Comparison of ENCODE assay signal across 19 cellular contexts in genomic region chr5:77232545-77232944, GRCh38. TPM values are rescaled to one million over a fixed set of nuclear protein-coding genes. Genes with fewer than 3 reads are reported as not detected.
"Had no signal": no experiment of that assay in that cellular context is flagged by ENCODE, and none has a peak within 500 bp of the region (broad histone marks: within the 10 kb centered on the region; RNA-seq: fewer than 3 reads in every experiment).

No MANE protein-coding gene starts in this region.

- H3K4me3 Mint-ChIP-seq: activated CD4-positive, alpha-beta memory T cell treated with anti-CD3 and anti-CD28 coated beads, Interleukin-2, amount 10 ng/mL, durations not matched to agents 7 days and 5 days; activated CD4-positive, alpha-beta T cell treated with anti-CD3 and anti-CD28 coated beads for 36 hours; activated naive CD4-positive, alpha-beta T cell treated with anti-CD3 and anti-CD28 coated beads, Interleukin-2, amount 50 U/mL, for 24 hours; central memory CD8-positive, alpha-beta T cell had no signal

- DNase-seq: activated CD4-positive, alpha-beta memory T cell treated with anti-CD3 and anti-CD28 coated beads, Interleukin-2, amount 10 ng/mL, durations not matched to agents 7 days and 5 days; activated CD4-positive, alpha-beta T cell treated with anti-CD3 and anti-CD28 coated beads for 36 hours; activated CD4-positive, alpha-beta T cell treated with anti-CD3 and anti-CD28 coated beads, Interleukin-2, amount 50 U/mL, for 1 hour; activated CD8-positive, alpha-beta memory T cell treated with anti-CD3 and anti-CD28 coated beads, Interleukin-2, amount 50 U/mL, for 48 hours; activated effector memory CD4-positive, alpha-beta T cell treated with Interleukin-2 at 50 U/mL for 16 hours; activated naive CD4-positive, alpha-beta T cell; activated T-cell treated with anti-CD3 and anti-CD28 coated beads, Interleukin-2, amount 50 U/mL, for 1 hour; NCI-H1930; NCI-H2107; NCI-H446; NCI-H524; Right ventricle myocardium superior; RPMI8226; SJCRH30; SK-N-SH; T-helper 1 cell; WERI-Rb-1 had no signal

- H3K4me2 ChIP-seq: SK-N-SH had no signal

- H3K27ac ChIP-seq: SJCRH30, WERI-Rb-1 had no signal

- H3K4me1 Mint-ChIP-seq: activated CD4-positive, alpha-beta memory T cell treated with anti-CD3 and anti-CD28 coated beads, Interleukin-2, amount 10 ng/mL, durations not matched to agents 7 days and 5 days; central memory CD8-positive, alpha-beta T cell had no signal

- H3K9ac ChIP-seq: SK-N-SH had no signal

- H3K4me3 ChIP-seq: SJCRH30 had no signal

- ATAC-seq: activated CD4-positive, alpha-beta T cell treated with anti-CD3 and anti-CD28 coated beads for 36 hours had no signal

- H3K36me3 Mint-ChIP-seq: activated naive CD4-positive, alpha-beta T cell treated with anti-CD3 and anti-CD28 coated beads, Interleukin-2, amount 50 U/mL, for 24 hours had no signal

- H3K36me3 ChIP-seq: SJCRH30, WERI-Rb-1 had no signal

- H3K9me3 Mint-ChIP-seq: activated naive CD4-positive, alpha-beta T cell treated with anti-CD3 and anti-CD28 coated beads, Interleukin-2, amount 50 U/mL, for 24 hours; central memory CD8-positive, alpha-beta T cell had no signal

- H3K27ac Mint-ChIP-seq: activated CD4-positive, alpha-beta memory T cell treated with anti-CD3 and anti-CD28 coated beads, Interleukin-2, amount 10 ng/mL, durations not matched to agents 7 days and 5 days; activated CD4-positive, alpha-beta T cell treated with anti-CD3 and anti-CD28 coated beads for 36 hours; activated naive CD4-positive, alpha-beta T cell treated with anti-CD3 and anti-CD28 coated beads, Interleukin-2, amount 50 U/mL, for 24 hours had no signal

- H3K27me3 ChIP-seq: SJCRH30 had no signal

- H3K4me1 ChIP-seq: SJCRH30 had no signal

- H3K9me3 ChIP-seq: SJCRH30, SK-N-SH had no signal

RNA-seq across cellular contexts. Expression of gene PDE8B, which starts 22.1 kb away (rescaled TPM):
- total RNA-seq: activated CD4-positive, alpha-beta T cell treated with anti-CD3 and anti-CD28 coated beads for 36 hours had no signal
- polyA plus RNA-seq: SK-N-SH had no signal
